In genomic region chr5:14568333-14568732, GRCh38 we compare ENCODE assay signal across 35 cellular contexts. TPM values are rescaled to one million over a fixed set of nuclear protein-coding genes. Genes with fewer than 3 reads are reported as not detected.
A peak's percentile ranks its signal among the peaks of the same experiment; 100 is the strongest.
DNase-seq lines count a peak whose midpoint lies in the region; ATAC-seq, FAIRE-seq and TF ChIP-seq lines count a peak whose summit lies in the region.
"Had no signal": no experiment of that assay in that cellular context is flagged by ENCODE, and none has a peak within 500 bp of the region (broad histone marks: within the 10 kb centered on the region; RNA-seq: fewer than 3 reads in every experiment).

No MANE protein-coding gene starts in this region.

- TF ChIP-seq CTCF in HepG2 (CRISPR knock-in tag; IDR thresholded peaks at IDR 0.05) (no peak), right lobe of liver (IDR thresholded peaks at IDR 0.05) (no peak), HEK293 (tag by site-specific recombination; IDR thresholded peaks at IDR 0.05) (no peak), PC-3 (conservative IDR thresholded peaks at IDR 0.05; ENCODE audit: low read depth, low read length) (no peak), K562 (IDR thresholded peaks at IDR 0.05 in 2 of 3, conservative IDR thresholded peaks at IDR 0.05 in 1 of 3; ENCODE audit: insufficient read depth in 2 of 3, low read depth in 1 of 3, low read length in 3 of 3) (no peak), suprapubic skin (IDR thresholded peaks at IDR 0.05) (no peak)

- TF ChIP-seq POLR2A in HepG2 (IDR thresholded peaks at IDR 0.05; ENCODE audit: insufficient read depth in 1 of 2, low read depth in 2 of 2, low read length in 2 of 2) (no peak), right lobe of liver (IDR thresholded peaks at IDR 0.05) (no peak), K562 (conservative IDR thresholded peaks at IDR 0.05) (no peak), suprapubic skin (IDR thresholded peaks at IDR 0.05) (no peak)

- no peak overlapping the region for H2AFZ ChIP-seq in HepG2 (ENCODE audit: low read length)
- H2AFZ ChIP-seq in PC-3 (ENCODE audit: low read length) = no peak overlapping the region
- no peak overlapping the region for H2AFZ ChIP-seq in K562 (ENCODE audit: low read depth, low read length)

- H3K9me2 ChIP-seq in PC-3 (replicated peaks; ENCODE audit: low read length) = no peaks in the 10 kb centered on the region

- POLR2A ChIA-PET in HepG2 (lab: Yijun Ruan, JAX) (no interaction called here), HEK293 (lab: Yijun Ruan, JAX) (no interaction called here), PC-3 (lab: Charles Lee; ENCODE audit: unreplicated experiment) (no interaction called here), K562 (lab: Yijun Ruan, JAX) (no interaction called here)

- no peaks in the 10 kb centered on the region for H3K9me1 ChIP-seq in K562 (ENCODE audit: control insufficient read depth, insufficient read depth, low read length)

- peaks cover 10% of the 10 kb centered on the region for H3F3A ChIP-seq in PC-3 (ENCODE audit: low read length, unreplicated experiment)

- WGBS in HepG2 (ENCODE audit: low lambda C conversion rate) = 57% methylated on average over 1 of the region's 1 CpG
- 43% methylated on average over 1 of the region's 1 CpG for WGBS in right lobe of liver (ENCODE audit: insufficient coverage, low coverage, low lambda C conversion rate, missing lambda C conversion rate)
- WGBS in K562 (ENCODE audit: insufficient coverage, low coverage, missing lambda C conversion rate) = 13% methylated on average over 1 of the region's 1 CpG
- WGBS in suprapubic skin = 100% methylated on average over 1 of the region's 1 CpG

- H3K9ac ChIP-seq in HepG2 (ENCODE audit: insufficient read depth, low read depth, low read length) (no peak overlapping the region), PC-3 (ENCODE audit: low read length) (peak overlapping the region; percentile 87; the same call in 1 of the 2 replicates), K562 (ENCODE audit: insufficient read depth in 1 of 2, low read depth in 2 of 2, low read length in 2 of 2) (no peak overlapping the region)
- H3K9ac ChIP-seq: BLaER1; BLaER1 treated with 17β-estradiol and CSF1 and Interleukin-3, amounts not matched to agents 10 nM and 100 nM had no signal

- TF ChIP-seq RAD21 in HepG2 (CRISPR knock-in tag; IDR thresholded peaks at IDR 0.05) (no peak), K562 (CRISPR knock-in tag; conservative IDR thresholded peaks at IDR 0.05 in 1 of 2, IDR thresholded peaks at IDR 0.05 in 1 of 2) (no peak)

- 0 out of 2 replicates have a peak, but pooled peaks cover 3% of the 10 kb centered on the region for H4K20me1 ChIP-seq in HepG2 (ENCODE audit: insufficient read depth, low read length)
- H4K20me1 ChIP-seq in PC-3 (ENCODE audit: low read length) = no peaks in the 10 kb centered on the region
- no peaks in the 10 kb centered on the region for H4K20me1 ChIP-seq in K562 (replicated peaks; ENCODE audit: control insufficient read depth, insufficient read depth, low read length)
- H4K20me1 ChIP-seq: BLaER1; BLaER1 treated with 17β-estradiol and CSF1 and Interleukin-3, amounts not matched to agents 10 nM and 100 nM had no signal

- TF ChIP-seq EP300 in HepG2 (IDR thresholded peaks at IDR 0.05; ENCODE audit: low read depth in 2 of 2, low read length in 2 of 2) = no peak
- TF ChIP-seq EP300 in HepG2 (CRISPR knock-in tag; IDR thresholded peaks at IDR 0.05; ENCODE audit: borderline replicate concordance) = no peak
- TF ChIP-seq EP300 in K562 (IDR thresholded peaks at IDR 0.05; ENCODE audit: low read length) = no peak
- TF ChIP-seq EP300 in suprapubic skin (IDR thresholded peaks at IDR 0.05) = no peak

- DNase-seq in HepG2 (ENCODE audit: low spot score) (no peak), right lobe of liver (no peak), PC-3 (no peak), K562 (ENCODE audit: extremely low read depth in 1 of 4, low spot score in 3 of 4) (no peak), suprapubic skin (ENCODE audit: low spot score in 2 of 2) (no peak), Kasumi-1 (lab: John Stamatoyannopoulos, UW) (no peak)
- DNase-seq: 8988T; ACHN; AML-193; BE2C; C1 segment of cervical spinal cord; Caco-2; Calu3; CD4-positive, alpha-beta memory T cell; CD4-positive, alpha-beta T cell; CD4-positive, CD25-positive, alpha-beta regulatory T cell; CD8-positive, alpha-beta memory T cell; CD8-positive, alpha-beta T cell; COR-L47; DMS 273 treated with DMSO at 0.1 percent for 48 hours; DMS153; DMS53; DMS79; DMS79 treated with DMSO at 0.1 percent for 48 hours; DND-41; EL had no signal

- BruUV-seq in HepG2 (replicated peaks; lab: Mats Ljungman, UMichigan) = no TSS peak
- BruUV-seq in PC-3 (replicated peaks; lab: Mats Ljungman, UMichigan) = no TSS peak
- no TSS peak for BruUV-seq in K562 (replicated peaks; lab: Mats Ljungman, UMichigan)

- FAIRE-seq in HepG2 (lab: Jason Lieb, UNC) (no peak), K562 (lab: Jason Lieb, UNC) (no peak)
- FAIRE-seq: A204.1, A549, D721Med had no signal

- H3K4me3 ChIP-seq in HepG2 (replicated peaks in 1 of 3; ENCODE audit: insufficient read depth in 1 of 3, low read depth in 2 of 3, low read length in 3 of 3) (no peak overlapping the region), right lobe of liver (no peak overlapping the region), HEK293 (ENCODE audit: low read depth, low read length) (no peak overlapping the region), PC-3 (ENCODE audit: low read length) (no peak overlapping the region), K562 (no peak overlapping the region), suprapubic skin (no peak overlapping the region)
- H3K4me3 ChIP-seq: A549; BLaER1; BLaER1 treated with 17β-estradiol and CSF1 and Interleukin-3, amounts not matched to agents 10 nM and 100 nM had no signal

- H3K27ac ChIP-seq in HepG2 (ENCODE audit: extremely low read length, insufficient read depth, low read length) (no peak overlapping the region), right lobe of liver (no peak overlapping the region), HEK293 (ENCODE audit: extremely low read depth, low read depth, low read length) (no peak overlapping the region), PC-3 (ENCODE audit: low read length) (peak overlapping the region; percentile 98), K562 (ENCODE audit: extremely low read depth, low read depth, low read length) (no peak overlapping the region), suprapubic skin (no peak overlapping the region)
- H3K27ac ChIP-seq: 22Rv1; A549; BLaER1; BLaER1 treated with 17β-estradiol and CSF1 and Interleukin-3, amounts not matched to agents 10 nM and 100 nM; C4-2B had no signal

- no peaks in the 10 kb centered on the region for H3K9me3 ChIP-seq in HepG2 (ENCODE audit: low read length)
- H3K9me3 ChIP-seq in right lobe of liver = no peaks in the 10 kb centered on the region
- H3K9me3 ChIP-seq in HEK293 (ENCODE audit: control insufficient read depth, insufficient read depth, low read depth, low read length) = no peaks in the 10 kb centered on the region
- H3K9me3 ChIP-seq in PC-3 (ENCODE audit: low read length) = no peaks in the 10 kb centered on the region
- H3K9me3 ChIP-seq in K562 (replicated peaks; ENCODE audit: control insufficient read depth, insufficient read depth, low read depth, low read length) = no peaks in the 10 kb centered on the region
- no peaks in the 10 kb centered on the region for H3K9me3 ChIP-seq in suprapubic skin
- H3K9me3 ChIP-seq: A549, BE2C had no signal

- intact Hi-C loops in HepG2 (cut with micrococcal nuclease; ENCODE audit: unreplicated experiment) (no loop called here), right lobe of liver (cut with DNase I) (no loop called here), PC-3 (cut with micrococcal nuclease) (no loop called here), K562 (cut with micrococcal nuclease) (no loop called here)

- H3K4me1 ChIP-seq in HepG2 (ENCODE audit: insufficient read depth, low read length) (peaks cover 16% of the 10 kb centered on the region), right lobe of liver (no peaks in the 10 kb centered on the region), HEK293 (ENCODE audit: control insufficient read depth, insufficient read depth, low read length) (no peaks in the 10 kb centered on the region), PC-3 (ENCODE audit: insufficient read depth, low read length) (peaks cover 28% of the 10 kb centered on the region), K562 (replicated peaks in 1 of 2; ENCODE audit: control insufficient read depth in 2 of 2, insufficient read depth in 2 of 2, low read length in 2 of 2) (no peaks in the 10 kb centered on the region), suprapubic skin (no peaks in the 10 kb centered on the region)
- H3K4me1 ChIP-seq: BE2C, BLaER1, Caco-2 had no signal

- no peaks in the 10 kb centered on the region for H3K36me3 ChIP-seq in HepG2 (replicated peaks in 1 of 2; ENCODE audit: control insufficient read depth in 1 of 2, insufficient read depth in 2 of 2, low read length in 2 of 2)
- H3K36me3 ChIP-seq in right lobe of liver = no peaks in the 10 kb centered on the region
- H3K36me3 ChIP-seq in HEK293 (ENCODE audit: control insufficient read depth in 2 of 2, insufficient read depth in 1 of 2, low read length in 2 of 2) = no peaks in the 10 kb centered on the region
- no peaks in the 10 kb centered on the region for H3K36me3 ChIP-seq in PC-3 (ENCODE audit: low read depth, low read length)
- H3K36me3 ChIP-seq in K562 (ENCODE audit: control insufficient read depth, insufficient read depth, low read length) = no peaks in the 10 kb centered on the region
- no peaks in the 10 kb centered on the region for H3K36me3 ChIP-seq in suprapubic skin
- H3K36me3 ChIP-seq: BE2C had no signal

- ATAC-seq in HepG2 = no peak
- ATAC-seq in right lobe of liver = no peak
- no peak for ATAC-seq in PC-3
- no peak for ATAC-seq in K562
- ATAC-seq in GM18870 (IDR thresholded peaks at IDR 0.05; ENCODE audit: unreplicated experiment) = no peak
- ATAC-seq: A549; CD8-positive, alpha-beta T cell had no signal

- H3K79me2 ChIP-seq in HepG2 (ENCODE audit: insufficient read depth, low read length) = no peaks in the 10 kb centered on the region
- no peaks in the 10 kb centered on the region for H3K79me2 ChIP-seq in PC-3 (ENCODE audit: low read length)
- no peaks in the 10 kb centered on the region for H3K79me2 ChIP-seq in K562 (ENCODE audit: control insufficient read depth, insufficient read depth, low read length)

- in situ Hi-C loops in HepG2 (cut with HindIII; ENCODE audit: extremely low pct_ligation_motif_present, low pct_unique_long_range_greater_than_20kb) = no loop called here
- in situ Hi-C loops in K562 (cut with MboI) = no loop called here

- CTCF ChIA-PET in HepG2 (lab: Yijun Ruan, JAX; ENCODE audit: low intra/inter-chr PET ratio, low total read pairs) (no interaction called here), HEK293 (lab: Yijun Ruan, JAX) (interaction anchor here (0.6 kb wide), 1 partner anchor 80 kb away, joined by 5 read pairs; no protein-coding TSS in a partner anchor), PC-3 (lab: Charles Lee) (no interaction called here), K562 (lab: Yijun Ruan, JAX; ENCODE audit: low intra/inter-chr PET ratio) (no interaction called here)

- H3K4me2 ChIP-seq in HepG2 (ENCODE audit: low read depth, low read length) = no peak overlapping the region
- no peak overlapping the region for H3K4me2 ChIP-seq in PC-3 (ENCODE audit: low read length)
- no peak overlapping the region for H3K4me2 ChIP-seq in K562 (ENCODE audit: insufficient read depth, low read length)
- H3K4me2 ChIP-seq: A549; BLaER1; BLaER1 treated with 17β-estradiol and CSF1 and Interleukin-3, amounts not matched to agents 10 nM and 100 nM had no signal

- H3K27me3 ChIP-seq in HepG2 (ENCODE audit: control insufficient read depth in 1 of 2, insufficient read depth in 2 of 2, low read length in 2 of 2) (peaks cover 1 to 10% of the 10 kb centered on the region in 2 experiments; a peak in 2 of 5 replicates), right lobe of liver (no peaks in the 10 kb centered on the region), PC-3 (ENCODE audit: low read length) (no peaks in the 10 kb centered on the region), K562 (ENCODE audit: control insufficient read depth in 2 of 2, insufficient read depth in 2 of 2, low read length in 2 of 2) (no peaks in the 10 kb centered on the region), suprapubic skin (no peaks in the 10 kb centered on the region)
- H3K27me3 ChIP-seq: BE2C; BLaER1; BLaER1 treated with 17β-estradiol and CSF1 and Interleukin-3, amounts not matched to agents 10 nM and 100 nM had no signal

RNA-seq across cellular contexts. Expression of gene OTULINL, which starts 13.3 kb away (rescaled TPM):
- total RNA-seq in HepG2 (2016; rRNA removed; fragmentation: Illumina TruSeq; extraction: Trizol) = 0.36 and 0.40 TPM in 2 replicates
- 0.35 TPM in 1 of 2 replicates, not detected in the other for total RNA-seq in HepG2 (2016; cell fraction: cytosol; rRNA removed; fragmentation: Illumina TruSeq; extraction: Trizol; ENCODE audit: low read depth)
- total RNA-seq in HepG2 (2016; cell fraction: insoluble cytoplasmic fraction; rRNA removed; fragmentation: Illumina TruSeq; extraction: Trizol) = 0.22 and 0.49 TPM in 2 replicates
- total RNA-seq in HepG2 (2016; cell fraction: membrane; rRNA removed; fragmentation: Illumina TruSeq; extraction: Trizol) = 0.24 and 0.34 TPM in 2 replicates
- 0.34 and 0.66 TPM in 2 replicates for total RNA-seq in HepG2 (2016; cell fraction: nucleus; rRNA removed; fragmentation: Illumina TruSeq; extraction: Trizol)
- polyA plus RNA-seq in HepG2 (2011; rRNA removed) = 0.04 and 0.08 TPM in 2 replicates
- polyA plus RNA-seq in HepG2 (2011; cell fraction: cytosol; rRNA removed) = 0.07 and 0.15 TPM in 2 replicates
- polyA plus RNA-seq in HepG2 (2011; cell fraction: nucleus; rRNA removed) = 0.03 TPM in 1 of 2 replicates, not detected in the other
- polyA plus RNA-seq in HepG2 (2012) = 0.05 and 0.07 TPM in 2 replicates
- polyA plus RNA-seq in HepG2 (2016; cell fraction: cytosol; fragmentation: Illumina TruSeq; extraction: Trizol; ENCODE audit: low read depth) = 0.03 and 0.05 TPM in 2 replicates
- polyA plus RNA-seq in HepG2 (2016; cell fraction: insoluble cytoplasmic fraction; fragmentation: Illumina TruSeq; extraction: Trizol; ENCODE audit: low read depth) = 0.14 and 0.72 TPM in 2 replicates
- 0.08 and 0.09 TPM in 2 replicates for polyA plus RNA-seq in HepG2 (2016; cell fraction: membrane; fragmentation: Illumina TruSeq; extraction: Trizol; ENCODE audit: low read depth)
- polyA plus RNA-seq in HepG2 (2016; cell fraction: nucleus; fragmentation: Illumina TruSeq; extraction: Trizol; ENCODE audit: insufficient read depth, low read depth) = 0.21 and 0.40 TPM in 2 replicates
- polyA minus RNA-seq in HepG2 (2011; rRNA and poly(A)+ RNA removed; ENCODE audit: low replicate concordance) = 12.8 TPM in 1 of 2 replicates, not detected in the other
- not detected in 2 replicates for polyA minus RNA-seq in HepG2 (2011; cell fraction: cytosol; rRNA and poly(A)+ RNA removed)
- 0.13 TPM in 1 of 2 replicates, not detected in the other for polyA minus RNA-seq in HepG2 (2011; cell fraction: nucleus; rRNA and poly(A)+ RNA removed)
- total RNA-seq in right lobe of liver = 1 to 10 TPM in 3 of 6 experiments, under 1 TPM in 3; 0.66 to 1.7 (median 1.2) TPM
- 46.4 and 54.6 TPM in 2 replicates for total RNA-seq in PC-3 (2014; rRNA removed)
- total RNA-seq in K562 (2011; cell fraction: chromatin; rRNA removed; ENCODE audit: low replicate concordance) = 0.18 TPM in 1 of 2 replicates, not detected in the other
- not detected in 2 replicates for total RNA-seq in K562 (2011; cell fraction: nucleolus; rRNA removed)
- not detected in 2 replicates for total RNA-seq in K562 (2011; cell fraction: nucleoplasm; rRNA removed)
- 0.18 TPM in 1 of 2 replicates, not detected in the other for total RNA-seq in K562 (2014; rRNA removed)
- 0.06 TPM in 1 of 2 replicates, not detected in the other for total RNA-seq in K562 (2014; rRNA removed; fragmentation: Illumina TruSeq; extraction: Trizol)
- not detected in 2 replicates for total RNA-seq in K562 (2015; rRNA removed; fragmentation: Illumina TruSeq; extraction: Trizol)
- 0.07 and 0.13 TPM in 2 replicates for total RNA-seq in K562 (2021)
- polyA plus RNA-seq in K562 (2011; rRNA removed) = 0.03 TPM in 1 of 2 replicates, not detected in the other
- polyA plus RNA-seq in K562 (2011; cell fraction: cytosol; rRNA removed) = 0.01 TPM in 2 replicates
- polyA plus RNA-seq in K562 (2011; cell fraction: nucleus; rRNA removed) = 0.03 and 0.06 TPM in 2 replicates
- 0.01 TPM in 1 of 2 replicates, not detected in the other for polyA plus RNA-seq in K562 (2012)
- not detected in 2 replicates for polyA plus RNA-seq in K562 (2014; fragmentation: Illumina TruSeq; extraction: Trizol)
- not detected for polyA plus RNA-seq in K562 (2014; fragmentation: Nextera tagmentation; extraction: Ambion mirVana)
- not detected in 2 replicates for polyA plus RNA-seq in K562 (2014; rRNA removed)
- polyA minus RNA-seq in K562 (2011; rRNA and poly(A)+ RNA removed) = 0.04 and 0.06 TPM in 2 replicates
- not detected in 2 replicates for polyA minus RNA-seq in K562 (2011; cell fraction: cytosol; rRNA and poly(A)+ RNA removed)
- not detected in 2 replicates for polyA minus RNA-seq in K562 (2011; cell fraction: nucleus; rRNA and poly(A)+ RNA removed)
- 1 to 10 TPM; 1.1 to 3.3 (median 2.7) TPM for total RNA-seq in suprapubic skin

Comparison
In these comparisons a context has a peak if more than half of its experiments do, and no peak if none do; other contexts are left out.
1. RNA of gene OTULINL, which starts 13.3 kb away (total RNA-seq): 46.4 to 54.6 TPM in PC-3; 1.1 to 3.3 TPM in suprapubic skin, 0.66 to 1.7 TPM in right lobe of liver, 0.22 to 0.66 TPM in HepG2 and 0.06 to 0.18 TPM in K562; every median in the first group is over 10 times any median in the second.
2. Of the 241 proteins assayed by ChIP-seq in both HepG2 and K562: peak only in HepG2: U2AF2; only in K562: ZNF512; in both: none; in neither: 239.